ENCODE assay signal across 2 cellular contexts in genomic region chr14:77131871-77132486, GRCh38.
TF ChIP-seq lines count a peak whose summit lies in the region.

No MANE protein-coding gene starts in this region.

TF ChIP-seq in GM23338, 12 proteins besides CTCF, POLR2A, EP300 and RAD21:
- no peak for TF ChIP-seq REST (IDR thresholded peaks at IDR 0.05; ENCODE audit: unreplicated experiment)
- no peak for TF ChIP-seq ZNF331 (CRISPR knock-in tag; IDR thresholded peaks at IDR 0.05; ENCODE audit: low read depth)
- TF ChIP-seq NANOG (IDR thresholded peaks at IDR 0.05; ENCODE audit: borderline replicate concordance), result no peak
- no peak for TF ChIP-seq POLR2AphosphoS5 (IDR thresholded peaks at IDR 0.05; ENCODE audit: low read depth)
- no peak for TF ChIP-seq EZH2phosphoT487 (IDR thresholded peaks at IDR 0.05; ENCODE audit: unreplicated experiment)
- TF ChIP-seq JUNB (IDR thresholded peaks at IDR 0.05; ENCODE audit: unreplicated experiment), result no peak
- TF ChIP-seq ZNF114 (CRISPR knock-in tag; IDR thresholded peaks at IDR 0.05), result no peak
- no peak for TF ChIP-seq EZH2 (IDR thresholded peaks at IDR 0.05; ENCODE audit: low read depth, unreplicated experiment)
- no peak for TF ChIP-seq STAT1 (IDR thresholded peaks at IDR 0.05; ENCODE audit: unreplicated experiment)
- TF ChIP-seq ETS1 (IDR thresholded peaks at IDR 0.05), result no peak
- TF ChIP-seq CREB1 (CRISPR knock-in tag; IDR thresholded peaks at IDR 0.05; ENCODE audit: low read depth), result no peak
- TF ChIP-seq, protein P1, sequence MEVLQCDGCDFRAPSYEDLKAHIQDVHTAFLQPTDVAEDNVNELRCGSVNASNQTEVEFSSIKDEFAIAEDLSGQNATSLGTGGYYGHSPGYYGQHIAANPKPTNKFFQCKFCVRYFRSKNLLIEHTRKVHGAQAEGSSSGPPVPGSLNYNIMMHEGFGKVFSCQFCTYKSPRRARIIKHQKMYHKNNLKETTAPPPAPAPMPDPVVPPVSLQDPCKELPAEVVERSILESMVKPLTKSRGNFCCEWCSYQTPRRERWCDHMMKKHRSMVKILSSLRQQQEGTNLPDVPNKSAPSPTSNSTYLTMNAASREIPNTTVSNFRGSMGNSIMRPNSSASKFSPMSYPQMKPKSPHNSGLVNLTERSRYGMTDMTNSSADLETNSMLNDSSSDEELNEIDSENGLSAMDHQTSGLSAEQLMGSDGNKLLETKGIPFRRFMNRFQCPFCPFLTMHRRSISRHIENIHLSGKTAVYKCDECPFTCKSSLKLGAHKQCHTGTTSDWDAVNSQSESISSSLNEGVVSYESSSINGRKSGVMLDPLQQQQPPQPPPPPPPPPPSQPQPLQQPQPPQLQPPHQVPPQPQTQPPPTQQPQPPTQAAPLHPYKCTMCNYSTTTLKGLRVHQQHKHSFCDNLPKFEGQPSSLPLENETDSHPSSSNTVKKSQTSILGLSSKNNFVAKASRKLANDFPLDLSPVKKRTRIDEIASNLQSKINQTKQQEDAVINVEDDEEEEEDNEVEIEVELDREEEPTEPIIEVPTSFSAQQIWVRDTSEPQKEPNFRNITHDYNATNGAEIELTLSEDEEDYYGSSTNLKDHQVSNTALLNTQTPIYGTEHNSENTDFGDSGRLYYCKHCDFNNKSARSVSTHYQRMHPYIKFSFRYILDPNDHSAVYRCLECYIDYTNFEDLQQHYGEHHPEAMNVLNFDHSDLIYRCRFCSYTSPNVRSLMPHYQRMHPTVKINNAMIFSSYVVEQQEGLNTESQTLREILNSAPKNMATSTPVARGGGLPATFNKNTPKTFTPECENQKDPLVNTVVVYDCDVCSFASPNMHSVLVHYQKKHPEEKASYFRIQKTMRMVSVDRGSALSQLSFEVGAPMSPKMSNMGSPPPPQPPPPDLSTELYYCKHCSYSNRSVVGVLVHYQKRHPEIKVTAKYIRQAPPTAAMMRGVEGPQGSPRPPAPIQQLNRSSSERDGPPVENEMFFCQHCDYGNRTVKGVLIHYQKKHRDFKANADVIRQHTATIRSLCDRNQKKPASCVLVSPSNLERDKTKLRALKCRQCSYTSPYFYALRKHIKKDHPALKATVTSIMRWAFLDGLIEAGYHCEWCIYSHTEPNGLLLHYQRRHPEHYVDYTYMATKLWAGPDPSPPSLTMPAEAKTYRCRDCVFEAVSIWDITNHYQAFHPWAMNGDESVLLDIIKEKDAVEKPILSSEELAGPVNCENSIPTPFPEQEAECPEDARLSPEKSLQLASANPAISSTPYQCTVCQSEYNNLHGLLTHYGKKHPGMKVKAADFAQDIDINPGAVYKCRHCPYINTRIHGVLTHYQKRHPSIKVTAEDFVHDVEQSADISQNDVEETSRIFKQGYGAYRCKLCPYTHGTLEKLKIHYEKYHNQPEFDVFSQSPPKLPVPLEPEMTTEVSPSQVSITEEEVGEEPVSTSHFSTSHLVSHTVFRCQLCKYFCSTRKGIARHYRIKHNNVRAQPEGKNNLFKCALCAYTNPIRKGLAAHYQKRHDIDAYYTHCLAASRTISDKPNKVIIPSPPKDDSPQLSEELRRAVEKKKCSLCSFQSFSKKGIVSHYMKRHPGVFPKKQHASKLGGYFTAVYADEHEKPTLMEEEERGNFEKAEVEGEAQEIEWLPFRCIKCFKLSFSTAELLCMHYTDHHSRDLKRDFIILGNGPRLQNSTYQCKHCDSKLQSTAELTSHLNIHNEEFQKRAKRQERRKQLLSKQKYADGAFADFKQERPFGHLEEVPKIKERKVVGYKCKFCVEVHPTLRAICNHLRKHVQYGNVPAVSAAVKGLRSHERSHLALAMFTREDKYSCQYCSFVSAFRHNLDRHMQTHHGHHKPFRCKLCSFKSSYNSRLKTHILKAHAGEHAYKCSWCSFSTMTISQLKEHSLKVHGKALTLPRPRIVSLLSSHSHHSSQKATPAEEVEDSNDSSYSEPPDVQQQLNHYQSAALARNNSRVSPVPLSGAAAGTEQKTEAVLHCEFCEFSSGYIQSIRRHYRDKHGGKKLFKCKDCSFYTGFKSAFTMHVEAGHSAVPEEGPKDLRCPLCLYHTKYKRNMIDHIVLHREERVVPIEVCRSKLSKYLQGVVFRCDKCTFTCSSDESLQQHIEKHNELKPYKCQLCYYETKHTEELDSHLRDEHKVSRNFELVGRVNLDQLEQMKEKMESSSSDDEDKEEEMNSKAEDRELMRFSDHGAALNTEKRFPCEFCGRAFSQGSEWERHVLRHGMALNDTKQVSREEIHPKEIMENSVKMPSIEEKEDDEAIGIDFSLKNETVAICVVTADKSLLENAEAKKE (CRISPR knock-in tag; IDR thresholded peaks at IDR 0.05), result no peak
TF ChIP-seq in GM23338: peak in this region for 0.

TF ChIP-seq in HepG2, 621 proteins besides CTCF, POLR2A, EP300 and RAD21:
- TF ChIP-seq SALL2 (CRISPR knock-in tag; IDR thresholded peaks at IDR 0.05) (no peak), ATRX (CRISPR knock-in tag; IDR thresholded peaks at IDR 0.05; ENCODE audit: borderline replicate concordance) (no peak), NPAS2 (CRISPR knock-in tag; IDR thresholded peaks at IDR 0.05; ENCODE audit: borderline replicate concordance) (no peak), ETV6 (CRISPR knock-in tag; conservative IDR thresholded peaks at IDR 0.05) (no peak)
- TF ChIP-seq, protein P2, sequence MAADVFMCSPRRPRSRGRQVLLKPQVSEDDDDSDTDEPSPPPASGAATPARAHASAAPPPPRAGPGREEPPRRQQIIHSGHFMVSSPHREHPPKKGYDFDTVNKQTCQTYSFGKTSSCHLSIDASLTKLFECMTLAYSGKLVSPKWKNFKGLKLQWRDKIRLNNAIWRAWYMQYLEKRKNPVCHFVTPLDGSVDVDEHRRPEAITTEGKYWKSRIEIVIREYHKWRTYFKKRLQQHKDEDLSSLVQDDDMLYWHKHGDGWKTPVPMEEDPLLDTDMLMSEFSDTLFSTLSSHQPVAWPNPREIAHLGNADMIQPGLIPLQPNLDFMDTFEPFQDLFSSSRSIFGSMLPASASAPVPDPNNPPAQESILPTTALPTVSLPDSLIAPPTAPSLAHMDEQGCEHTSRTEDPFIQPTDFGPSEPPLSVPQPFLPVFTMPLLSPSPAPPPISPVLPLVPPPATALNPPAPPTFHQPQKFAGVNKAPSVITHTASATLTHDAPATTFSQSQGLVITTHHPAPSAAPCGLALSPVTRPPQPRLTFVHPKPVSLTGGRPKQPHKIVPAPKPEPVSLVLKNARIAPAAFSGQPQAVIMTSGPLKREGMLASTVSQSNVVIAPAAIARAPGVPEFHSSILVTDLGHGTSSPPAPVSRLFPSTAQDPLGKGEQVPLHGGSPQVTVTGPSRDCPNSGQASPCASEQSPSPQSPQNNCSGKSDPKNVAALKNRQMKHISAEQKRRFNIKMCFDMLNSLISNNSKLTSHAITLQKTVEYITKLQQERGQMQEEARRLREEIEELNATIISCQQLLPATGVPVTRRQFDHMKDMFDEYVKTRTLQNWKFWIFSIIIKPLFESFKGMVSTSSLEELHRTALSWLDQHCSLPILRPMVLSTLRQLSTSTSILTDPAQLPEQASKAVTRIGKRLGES (CRISPR knock-in tag; IDR thresholded peaks at IDR 0.05; ENCODE audit: borderline replicate concordance), result no peak
